ENCODE assay signal across 1 cellular context in genomic region chr9:134130503-134131375, GRCh38.
TF ChIP-seq lines count a peak whose summit lies in the region.

No MANE protein-coding gene starts in this region.

TF ChIP-seq in IMR-90, 13 proteins besides CTCF, POLR2A, EP300 and RAD21 (continued from another document):
- TF ChIP-seq ELK1 (IDR thresholded peaks at IDR 0.05; ENCODE audit: borderline replicate concordance, low read depth, low read length) (no peak), CEBPB (IDR thresholded peaks at IDR 0.05; ENCODE audit: low read depth, low read length) (no peak), CHD1 (IDR thresholded peaks at IDR 0.05; ENCODE audit: low read depth, low read length) (no peak), USF2 (IDR thresholded peaks at IDR 0.05; ENCODE audit: low read depth, low read length) (no peak)
